ENCODE assay signal across 8 cellular contexts in the genomic region with DNA sequence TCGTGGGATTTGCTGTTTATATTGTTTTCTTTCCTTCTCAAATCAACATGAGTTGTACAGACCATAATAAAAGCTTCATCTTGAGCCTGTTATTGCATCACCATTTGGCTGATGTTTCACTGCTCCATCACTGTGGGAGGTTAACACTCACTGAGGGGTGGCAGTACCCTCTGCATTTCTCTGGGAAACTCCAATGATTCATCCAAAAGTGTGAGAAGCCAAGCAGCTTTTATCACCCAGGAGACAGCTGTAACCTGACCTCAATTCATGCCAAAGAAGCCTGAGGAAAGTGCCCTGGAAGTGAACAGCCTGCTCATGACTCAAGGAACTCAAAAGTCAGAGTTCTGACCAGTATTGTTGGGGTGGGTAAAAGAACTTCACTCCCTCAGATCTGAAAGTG.
A peak's percentile ranks its signal among the peaks of the same experiment; 100 is the strongest.
DNase-seq lines count a peak whose midpoint lies in the region; ATAC-seq and TF ChIP-seq lines count a peak whose summit lies in the region.

No MANE protein-coding gene starts in this region.

- WGBS in mammary epithelial cell (ENCODE audit: low coverage, missing lambda C conversion rate), result 0% methylated on average over 1 of the region's 1 CpG
- WGBS in lung, 2 donors, result 31 to 63% methylated on average over 1 of the region's 1 CpG

- dilution Hi-C loops in mammary epithelial cell (cut with HindIII; ENCODE audit: low sequenced_read_pairs), result no loop called here

- H3K9ac ChIP-seq in mammary epithelial cell (ENCODE audit: insufficient read depth, low read length), result no peak overlapping the region

- CTCF ChIA-PET in mammary epithelial cell (lab: Charles Lee; ENCODE audit: low non-redundant PET), result interaction anchor here (0.6 kb wide), 1 partner anchor 160 kb away, joined by 6 read pairs; no protein-coding TSS in a partner anchor

- H3K79me2 ChIP-seq in mammary epithelial cell (ENCODE audit: insufficient read depth, low read length), result no peaks in the 10 kb centered on the region

- H3K9me3 ChIP-seq in mammary epithelial cell (replicated peaks; ENCODE audit: insufficient read depth, low read length) (no peaks in the 10 kb centered on the region), lung (ENCODE audit: control insufficient read depth in 2 of 2, insufficient read depth in 1 of 2, low read length in 1 of 2) (no peaks in the 10 kb centered on the region)

- intact Hi-C loops in mammary epithelial cell (cut with micrococcal nuclease), result no loop called here

- BruUV-seq in mammary epithelial cell (replicated peaks; lab: Mats Ljungman, UMichigan), result no TSS peak

- H3K27ac ChIP-seq in mammary epithelial cell (ENCODE audit: insufficient read depth, low read depth, low read length), result peak overlapping the region; percentile 80
- H3K27ac ChIP-seq in lung (ENCODE audit: low read depth in 1 of 2, low read length in 1 of 2), result no peak overlapping the region

- in situ Hi-C loops in mammary epithelial cell (cut with MboI; ENCODE audit: low sequenced_read_pairs in 2 of 2), result no loop called here

- peak; percentile 80 for ATAC-seq in lung (ENCODE audit: insufficient read depth, low FRiP score)
- ATAC-seq in HG03457 (IDR thresholded peaks at IDR 0.05; ENCODE audit: unreplicated experiment), result no peak

- DNase-seq in AG08395 (ENCODE audit: low spot score) (peak; percentile 86), HS-27A (ENCODE audit: low read depth) (peak; percentile 95), mammary epithelial cell (peak; percentile 99), lung (ENCODE audit: low spot score) (peak; percentile 40), germinal center (ENCODE audit: low spot score) (no peak), NCI-H187 (lab: John Stamatoyannopoulos, UW) (no peak)
- no peak for DNase-seq in stimulated activated CD4-positive, alpha-beta T cell treated with anti-CD3 and anti-CD28 coated beads, Interleukin-15, amount 100 ng/mL, for 24 hours

- H3K4me1 ChIP-seq in mammary epithelial cell (ENCODE audit: insufficient read depth, low read length) (peaks cover 32% of the 10 kb centered on the region), lung (ENCODE audit: control insufficient read depth in 2 of 2, insufficient read depth in 2 of 2, low read length in 2 of 2) (no peaks in the 10 kb centered on the region)

- H3K36me3 ChIP-seq in mammary epithelial cell (ENCODE audit: insufficient read depth, low read length) (no peaks in the 10 kb centered on the region), lung (ENCODE audit: control insufficient read depth in 2 of 2, insufficient read depth in 2 of 2, low read length in 2 of 2) (no peaks in the 10 kb centered on the region)

- H2AFZ ChIP-seq in mammary epithelial cell (ENCODE audit: low read depth, low read length), result peak overlapping the region; percentile 3

- TF ChIP-seq CTCF in mammary epithelial cell (conservative IDR thresholded peaks at IDR 0.05 in 1 of 2, IDR thresholded peaks at IDR 0.05 in 1 of 2; ENCODE audit: extremely low read depth in 1 of 2, insufficient read depth in 1 of 2, low read depth in 1 of 2, low read length in 2 of 2), result no peak
- TF ChIP-seq CTCF in lung (IDR thresholded peaks at IDR 0.05; ENCODE audit: control extremely low read depth, extremely low read depth), result no peak

- H3K4me3 ChIP-seq in mammary epithelial cell (replicated peaks in 1 of 3; ENCODE audit: insufficient read depth in 1 of 3, low read depth in 2 of 3, low read length in 3 of 3) (no peak overlapping the region), lung (no peak overlapping the region)

- peak overlapping the region; percentile 6 for H3K4me2 ChIP-seq in mammary epithelial cell (ENCODE audit: insufficient read depth, low read depth, low read length)

- H4K20me1 ChIP-seq in mammary epithelial cell (ENCODE audit: insufficient read depth, low read length), result no peaks in the 10 kb centered on the region

- no peaks in the 10 kb centered on the region for H3K27me3 ChIP-seq in mammary epithelial cell (ENCODE audit: insufficient read depth, low read length)
- H3K27me3 ChIP-seq in lung (ENCODE audit: control insufficient read depth, insufficient read depth), result no peaks in the 10 kb centered on the region

Comparison
In these comparisons a context has a peak if more than half of its experiments do, and no peak if none do; other contexts are left out.
1. DNase-seq: peak in AG08395 (single experiment), HS-27A (single experiment), mammary epithelial cell (single experiment) and lung (single experiment); none in germinal center (single experiment), stimulated activated CD4-positive, alpha-beta T cell treated with anti-CD3 and anti-CD28 coated beads, Interleukin-15, amount 100 ng/mL, for 24 hours (single experiment) and NCI-H187 (0 of 2).